12 cellular contexts compared by ENCODE assay signal in the genomic region with DNA sequence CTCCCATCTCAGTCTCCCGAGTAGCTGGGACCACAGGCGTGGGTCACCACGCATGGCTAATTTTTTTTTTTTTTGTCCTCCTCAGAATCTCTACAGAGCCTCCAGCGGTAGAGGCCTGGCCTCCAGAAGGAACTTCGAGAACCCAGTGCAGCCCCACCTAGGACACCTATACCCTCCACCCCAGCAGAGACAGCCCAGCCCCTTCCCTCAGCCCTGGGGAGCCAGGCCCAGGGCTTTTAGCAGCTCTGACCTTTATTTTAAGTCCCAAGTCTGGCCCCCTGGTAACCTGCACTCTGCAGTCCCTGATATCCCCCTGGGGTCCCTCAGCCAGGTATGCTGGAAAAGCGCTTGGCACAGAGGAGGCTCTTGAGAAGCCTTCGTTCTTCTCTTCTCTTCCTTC. TPM values are rescaled to one million over a fixed set of nuclear protein-coding genes. Genes with fewer than 3 reads are reported as not detected.
DNase-seq lines count a peak whose midpoint lies in the region; ATAC-seq and TF ChIP-seq lines count a peak whose summit lies in the region.
"Had no signal": no experiment of that assay in that cellular context is flagged by ENCODE, and none has a peak within 500 bp of the region (broad histone marks: within the 10 kb centered on the region; RNA-seq: fewer than 3 reads in every experiment).

No MANE protein-coding gene starts in this region.

- peaks cover 7% of the 10 kb centered on the region for H3K79me1 ChIP-seq in trophoblast cell (ENCODE audit: low read length)

- H2BK120ac ChIP-seq in trophoblast cell (ENCODE audit: insufficient read depth, low read length, poor library complexity): no peak overlapping the region

- H2BK5ac ChIP-seq in trophoblast cell (ENCODE audit: low read depth, low read length, poor library complexity): no peak overlapping the region

- peak overlapping the region; percentile 52 for H3K27ac Mint-ChIP-seq in activated T-cell treated with anti-CD3 and anti-CD28 coated beads, Interleukin-2, amount 50 U/mL, for 24 hours
- peak overlapping the region; percentile 14 for H3K27ac Mint-ChIP-seq in activated naive CD8-positive, alpha-beta T cell treated with anti-CD3 and anti-CD28 coated beads, Interleukin-2, amount 50 U/mL, for 24 hours
- H3K27ac Mint-ChIP-seq in naive thymus-derived CD4-positive, alpha-beta T cell: peak overlapping the region; percentile 63 to 100 (median 98)
- H3K27ac Mint-ChIP-seq in endodermal cell: no peak overlapping the region

- H3K4me1 ChIP-seq in naive thymus-derived CD4-positive, alpha-beta T cell (ENCODE audit: control insufficient read depth in 2 of 2, insufficient read depth in 2 of 2, low read length in 2 of 2): peaks cover 84 to 86% of the 10 kb centered on the region in 2 donors
- H3K4me1 ChIP-seq in thyroid gland: peaks cover 14 to 45% of the 10 kb centered on the region in 2 donors
- peaks cover 9% of the 10 kb centered on the region in 2 experiments for H3K4me1 ChIP-seq in trophoblast cell (ENCODE audit: control insufficient read depth in 1 of 2, insufficient read depth in 2 of 2, low read length in 2 of 2)
- no peaks in the 10 kb centered on the region for H3K4me1 ChIP-seq in endodermal cell (ENCODE audit: control insufficient read depth, insufficient read depth, low read length)

- H2AFZ ChIP-seq in trophoblast cell (ENCODE audit: insufficient read depth, low read length, poor library complexity): no peak overlapping the region

- no peaks in the 10 kb centered on the region for H3K27me3 ChIP-seq in naive thymus-derived CD4-positive, alpha-beta T cell (ENCODE audit: control insufficient read depth in 2 of 2, insufficient read depth in 2 of 2, low read length in 2 of 2)
- H3K27me3 ChIP-seq in thyroid gland: no peaks in the 10 kb centered on the region
- peaks cover 4% of the 10 kb centered on the region for H3K27me3 ChIP-seq in trophoblast cell (ENCODE audit: insufficient read depth, low read length)
- peaks cover 16% of the 10 kb centered on the region for H3K27me3 ChIP-seq in endodermal cell (ENCODE audit: control insufficient read depth, insufficient read depth, low read length, poor library complexity, severe bottlenecking)

- no peak overlapping the region for H3K18ac ChIP-seq in trophoblast cell (ENCODE audit: low read length)

- H3K36me3 ChIP-seq in naive thymus-derived CD4-positive, alpha-beta T cell (ENCODE audit: control insufficient read depth in 2 of 3, insufficient read depth in 3 of 3, low read length in 3 of 3): peaks cover 0 to 6% (median 0%) of the 10 kb centered on the region in 3 experiments
- H3K36me3 ChIP-seq in thyroid gland (no peaks in the 10 kb centered on the region), trophoblast cell (ENCODE audit: control insufficient read depth in 1 of 2, insufficient read depth in 2 of 2, low read length in 2 of 2) (peaks cover 0 to 22% of the 10 kb centered on the region in 2 experiments), endodermal cell (ENCODE audit: control insufficient read depth, insufficient read depth, low read length) (peaks cover 29% of the 10 kb centered on the region)
- H3K36me3 ChIP-seq: right lobe of liver had no signal

- H3K4me3 ChIP-seq in naive thymus-derived CD4-positive, alpha-beta T cell (ENCODE audit: low read length): peak overlapping the region; percentile 49
- H3K4me3 ChIP-seq in thyroid gland (replicated peaks in 1 of 3) (no peak overlapping the region), trophoblast cell (ENCODE audit: low read depth, low read length) (no peak overlapping the region), endodermal cell (ENCODE audit: low read length) (no peak overlapping the region)

- no peak overlapping the region for H3K4me3 Mint-ChIP-seq in activated T-cell treated with anti-CD3 and anti-CD28 coated beads, Interleukin-2, amount 50 U/mL, for 24 hours
- H3K4me3 Mint-ChIP-seq in activated naive CD8-positive, alpha-beta T cell treated with anti-CD3 and anti-CD28 coated beads, Interleukin-2, amount 50 U/mL, for 24 hours: no peak overlapping the region
- H3K4me3 Mint-ChIP-seq in naive thymus-derived CD4-positive, alpha-beta T cell: peak overlapping the region; percentile 55 to 93 (median 88)
- H3K4me3 Mint-ChIP-seq in endodermal cell: no peak overlapping the region

- H3K4me2 ChIP-seq in trophoblast cell (ENCODE audit: low read length): no peak overlapping the region

- H3K4ac ChIP-seq in trophoblast cell (ENCODE audit: low read depth, low read length): no peak overlapping the region

- H4K8ac ChIP-seq in trophoblast cell (ENCODE audit: low read depth, low read length): no peak overlapping the region

- WGBS in thyroid gland, 2 donors: 93% methylated on average over 7 of the region's 7 CpGs
- no CpG with 5 or more reads among the region's 7 CpGs for WGBS in trophoblast cell (ENCODE audit: extremely low coverage, insufficient coverage, insufficient read length)
- WGBS in endodermal cell (ENCODE audit: insufficient coverage in 1 of 2, insufficient read length in 1 of 2), 2 experiments: 89 to 98% methylated on average over 6 to 7 of the region's 7 CpGs

- CTCF ChIA-PET in naive thymus-derived CD4-positive, alpha-beta T cell (lab: Charles Lee): interaction anchor here (1.0 to 1.4 kb wide), 4 partner anchors 23 to 38 kb away, joined by 3 to 4 read pairs (median 3); a partner anchor contains a TSS

- peaks cover 2% of the 10 kb centered on the region for H3K27me3 Mint-ChIP-seq in activated T-cell treated with anti-CD3 and anti-CD28 coated beads, Interleukin-2, amount 50 U/mL, for 24 hours
- peaks cover 3% of the 10 kb centered on the region for H3K27me3 Mint-ChIP-seq in activated naive CD8-positive, alpha-beta T cell treated with anti-CD3 and anti-CD28 coated beads, Interleukin-2, amount 50 U/mL, for 24 hours
- peaks cover 0 to 6% (median 0%) of the 10 kb centered on the region in 5 donors for H3K27me3 Mint-ChIP-seq in naive thymus-derived CD4-positive, alpha-beta T cell
- peaks cover 34% of the 10 kb centered on the region for H3K27me3 Mint-ChIP-seq in endodermal cell (ENCODE audit: insufficient read depth)

- H3K23ac ChIP-seq in trophoblast cell (ENCODE audit: low read length): no peak overlapping the region

- TF ChIP-seq POLR2A in thyroid gland (IDR thresholded peaks at IDR 0.05): no peak

- H3K4me1 Mint-ChIP-seq in activated T-cell treated with anti-CD3 and anti-CD28 coated beads, Interleukin-2, amount 50 U/mL, for 24 hours (ENCODE audit: low read depth): peaks cover 90% of the 10 kb centered on the region
- peaks cover 93% of the 10 kb centered on the region for H3K4me1 Mint-ChIP-seq in activated naive CD8-positive, alpha-beta T cell treated with anti-CD3 and anti-CD28 coated beads, Interleukin-2, amount 50 U/mL, for 24 hours
- peaks cover 88 to 96% (median 94%) of the 10 kb centered on the region in 7 donors for H3K4me1 Mint-ChIP-seq in naive thymus-derived CD4-positive, alpha-beta T cell
- H3K4me1 Mint-ChIP-seq in endodermal cell: peaks cover 20% of the 10 kb centered on the region

- no peak for TF ChIP-seq CTCF in thyroid gland (IDR thresholded peaks at IDR 0.05)
- TF ChIP-seq CTCF in endodermal cell (conservative IDR thresholded peaks at IDR 0.05): no peak

- POLR2A ChIA-PET in naive thymus-derived CD4-positive, alpha-beta T cell (lab: Charles Lee): interaction anchor here (1.6 to 1.8 kb wide), 3 partner anchors 9 to 15 kb away, joined by 3 to 12 read pairs (median 8); no protein-coding TSS in a partner anchor

- H3K36me3 Mint-ChIP-seq in activated T-cell treated with anti-CD3 and anti-CD28 coated beads, Interleukin-2, amount 50 U/mL, for 24 hours (ENCODE audit: low read depth): peaks cover 18% of the 10 kb centered on the region
- H3K36me3 Mint-ChIP-seq in activated naive CD8-positive, alpha-beta T cell treated with anti-CD3 and anti-CD28 coated beads, Interleukin-2, amount 50 U/mL, for 24 hours (ENCODE audit: low read depth): peaks cover 11% of the 10 kb centered on the region
- peaks cover 9 to 56% (median 14%) of the 10 kb centered on the region in 5 donors for H3K36me3 Mint-ChIP-seq in naive thymus-derived CD4-positive, alpha-beta T cell
- peaks cover 29% of the 10 kb centered on the region for H3K36me3 Mint-ChIP-seq in endodermal cell (ENCODE audit: low read depth)

- no peak for DNase-seq in activated T-cell treated with anti-CD3 and anti-CD28 coated beads, Interleukin-2, amount 50 U/mL, for 24 hours
- DNase-seq in activated T-cell treated with anti-CD3 and anti-CD28 coated beads, Interleukin-2, amount 50 U/mL, for 1 hour: no peak
- DNase-seq in activated naive CD8-positive, alpha-beta T cell treated with anti-CD3 and anti-CD28 coated beads, Interleukin-2, amount 50 U/mL, for 24 hours: no peak
- no peak for DNase-seq in naive thymus-derived CD4-positive, alpha-beta T cell
- DNase-seq in thyroid gland (no peak), dedifferentiated amniotic fluid mesenchymal stem cell (ENCODE audit: extremely low spot score) (no peak), trophoblast cell (no peak), endodermal cell (no peak)
- DNase-seq: activated CD4-positive, CD25-positive, alpha-beta regulatory T cell treated with anti-CD3 and anti-CD28 coated beads, Interleukin-2, amount 50 U/mL, for 72 hours; NCI-H1048; right lobe of liver had no signal

- no peak overlapping the region for H2AK5ac ChIP-seq in trophoblast cell (ENCODE audit: low read length)

- H2BK12ac ChIP-seq in trophoblast cell (ENCODE audit: low read length): no peak overlapping the region

- H3K14ac ChIP-seq in trophoblast cell (ENCODE audit: low read length): no peak overlapping the region

- H4K12ac ChIP-seq in trophoblast cell (ENCODE audit: low read depth, low read length): no peak overlapping the region

- intact Hi-C loops in naive thymus-derived CD4-positive, alpha-beta T cell (cut with micrococcal nuclease): loop anchor here in 1 of 2 donors (2.0 to 5.0 kb wide), 3 partner anchors 49 to 346 kb away; a partner anchor contains a TSS
- intact Hi-C loops in thyroid gland (cut with DNase I): no loop called here

- H3K27ac ChIP-seq in naive thymus-derived CD4-positive, alpha-beta T cell (ENCODE audit: low read depth, low read length): peak overlapping the region; percentile 79
- H3K27ac ChIP-seq in thyroid gland (peak overlapping the region in 2 of 3 donors; percentile 82 to 84), trophoblast cell (ENCODE audit: low read depth, low read length) (no peak overlapping the region), endodermal cell (ENCODE audit: low read depth, low read length) (no peak overlapping the region)

- H3K9ac ChIP-seq in trophoblast cell (ENCODE audit: low read length) (no peak overlapping the region), endodermal cell (ENCODE audit: extremely low read depth, low read length, poor library complexity, severe bottlenecking) (no peak overlapping the region)

- peaks cover 0 to 11% (median 8%) of the 10 kb centered on the region in 3 experiments for H3K9me3 ChIP-seq in naive thymus-derived CD4-positive, alpha-beta T cell (ENCODE audit: control insufficient read depth in 2 of 3, low read length in 3 of 3)
- H3K9me3 ChIP-seq in thyroid gland: no peaks in the 10 kb centered on the region
- peaks cover 7% of the 10 kb centered on the region for H3K9me3 ChIP-seq in trophoblast cell (ENCODE audit: insufficient read depth, low read depth, low read length)
- H3K9me3 ChIP-seq in endodermal cell (ENCODE audit: control insufficient read depth, low read length): peaks cover 18% of the 10 kb centered on the region
- H3K9me3 ChIP-seq: right lobe of liver had no signal

- no peak for ATAC-seq in activated naive CD8-positive, alpha-beta T cell treated with anti-CD3 and anti-CD28 coated beads, Interleukin-2, amount 50 U/mL, for 24 hours
- no peak for ATAC-seq in naive thymus-derived CD4-positive, alpha-beta T cell

- H4K91ac ChIP-seq in trophoblast cell (ENCODE audit: low read depth, low read length): no peak overlapping the region

- H3K9me3 Mint-ChIP-seq in activated T-cell treated with anti-CD3 and anti-CD28 coated beads, Interleukin-2, amount 50 U/mL, for 24 hours: peaks cover 12% of the 10 kb centered on the region
- H3K9me3 Mint-ChIP-seq in activated naive CD8-positive, alpha-beta T cell treated with anti-CD3 and anti-CD28 coated beads, Interleukin-2, amount 50 U/mL, for 24 hours: peaks cover 11% of the 10 kb centered on the region
- H3K9me3 Mint-ChIP-seq in naive thymus-derived CD4-positive, alpha-beta T cell: peaks cover 5 to 15% (median 12%) of the 10 kb centered on the region in 11 donors
- peaks cover 12% of the 10 kb centered on the region for H3K9me3 Mint-ChIP-seq in endodermal cell

- peaks cover 5% of the 10 kb centered on the region for H3K79me2 ChIP-seq in trophoblast cell (ENCODE audit: control insufficient read depth, insufficient read depth, low read length, poor library complexity)

RNA-seq across cellular contexts. Expression of a gene that starts 5.2 kb away (rescaled TPM):
- 10 to 100 TPM in 3 of 5 experiments, 1 to 10 TPM in 2; 7.7 to 74.7 (median 18.6) TPM for total RNA-seq in naive thymus-derived CD4-positive, alpha-beta T cell
- 10 to 100 TPM; 38.8 to 68.6 TPM for polyA plus RNA-seq in naive thymus-derived CD4-positive, alpha-beta T cell
- total RNA-seq in thyroid gland: 10 to 100 TPM; 15.6 to 25.1 (median 20.4) TPM
- 23.0 and 24.6 TPM in 2 replicates for polyA plus RNA-seq in trophoblast cell (2013)
- 10 to 100 TPM; 38.6 to 54.2 TPM for total RNA-seq in endodermal cell
- polyA plus RNA-seq in endodermal cell (2013, experiment 1 of 2): 26.4 TPM
- 34.6 TPM for polyA plus RNA-seq in endodermal cell (2013, experiment 2 of 2)

RNA-seq across cellular contexts. Expression of a gene that starts 27.4 kb away (rescaled TPM):
- 1 to 10 TPM in 1 of 5 experiments, under 1 TPM in 2, not detected in 2; 0.15 to 3.6 (median 0.56) TPM for total RNA-seq in naive thymus-derived CD4-positive, alpha-beta T cell
- under 1 TPM in 1 of 2 donors, not detected in 1; 0.41 TPM for polyA plus RNA-seq in naive thymus-derived CD4-positive, alpha-beta T cell
- total RNA-seq in thyroid gland (under 1 TPM in 1 of 4 donors, not detected in 3; 0.40 TPM), endodermal cell (under 1 TPM; 0.18 to 0.35 TPM)
- polyA plus RNA-seq in trophoblast cell (2013): 0.23 and 0.33 TPM in 2 replicates
- polyA plus RNA-seq in endodermal cell (2013, experiment 1 of 2): not detected
- polyA plus RNA-seq in endodermal cell (2013, experiment 2 of 2): not detected
- total RNA-seq: HT-29, right lobe of liver had no signal

RNA-seq across cellular contexts. Expression of a gene that starts 49.0 kb away (rescaled TPM):
- total RNA-seq in naive thymus-derived CD4-positive, alpha-beta T cell: 100 to 1,000 TPM in 1 of 5 experiments, 10 to 100 TPM in 4; 32.2 to 140 (median 69.5) TPM
- 100 to 1,000 TPM in 1 of 2 donors, 10 to 100 TPM in 1; 72.0 to 114 TPM for polyA plus RNA-seq in naive thymus-derived CD4-positive, alpha-beta T cell
- total RNA-seq in thyroid gland (100 to 1,000 TPM; 215 to 373 (median 259) TPM), endodermal cell (100 to 1,000 TPM; 221 to 240 TPM)
- 489 and 493 TPM in 2 replicates for polyA plus RNA-seq in trophoblast cell (2013)
- polyA plus RNA-seq in endodermal cell (2013, experiment 1 of 2): 227 TPM
- 229 TPM for polyA plus RNA-seq in endodermal cell (2013, experiment 2 of 2)

Comparison
In these comparisons a context has a peak if more than half of its experiments do, and no peak if none do; other contexts are left out.
1. H3K4me3 Mint-ChIP-seq: peak in naive thymus-derived CD4-positive, alpha-beta T cell (10 of 10); none in activated T-cell treated with anti-CD3 and anti-CD28 coated beads, Interleukin-2, amount 50 U/mL, for 24 hours (single experiment), activated naive CD8-positive, alpha-beta T cell treated with anti-CD3 and anti-CD28 coated beads, Interleukin-2, amount 50 U/mL, for 24 hours (single experiment) and endodermal cell (single experiment).
2. H3K27ac ChIP-seq: peak in naive thymus-derived CD4-positive, alpha-beta T cell (single experiment) and thyroid gland (2 of 3); none in trophoblast cell (single experiment) and endodermal cell (single experiment).